Comparison of ENCODE assay signal across 1 cellular context in genomic region chr22:45413368-45414211, GRCh38.
TF ChIP-seq lines count a peak whose summit lies in the region.

RIBC2 (plus strand) TSS chr22:45413693; CDS start chr22:45413887, 194 bp downstream.
SMC1B (minus strand) TSS chr22:45413599; CDS start chr22:45413567, 32 bp downstream.

TF ChIP-seq in HepG2, 621 proteins besides CTCF, POLR2A, EP300 and RAD21 (continued from another document and continues in another):
- TF ChIP-seq ARID4A (CRISPR knock-in tag; IDR thresholded peaks at IDR 0.05; ENCODE audit: borderline replicate concordance): peak; percentile 56; the same call in 1 of the 2 replicates
- peak; percentile 62; the same call in 1 of the 2 replicates for TF ChIP-seq ZMYM4 (CRISPR knock-in tag; IDR thresholded peaks at IDR 0.05)
- peak; percentile 42; the same call in 1 of the 2 replicates for TF ChIP-seq GMEB1 (CRISPR knock-in tag; IDR thresholded peaks at IDR 0.05; ENCODE audit: borderline replicate concordance)
- peak; percentile 20; the same call in 1 of the 2 replicates for TF ChIP-seq ZFP91 (CRISPR knock-in tag; IDR thresholded peaks at IDR 0.05; ENCODE audit: borderline replicate concordance)
- peak; percentile 55; the same call in 1 of the 2 replicates for TF ChIP-seq KDM5B (CRISPR knock-in tag; IDR thresholded peaks at IDR 0.05; ENCODE audit: borderline replicate concordance)
- TF ChIP-seq FOSL2 (CRISPR knock-in tag; IDR thresholded peaks at IDR 0.05): no peak
- peak; percentile 71 for TF ChIP-seq ZNF407 (CRISPR knock-in tag; IDR thresholded peaks at IDR 0.05; ENCODE audit: not compliant biosample characterization)
- no peak for TF ChIP-seq ZNF33A (CRISPR knock-in tag; IDR thresholded peaks at IDR 0.05; ENCODE audit: borderline replicate concordance)
- TF ChIP-seq SALL2 (CRISPR knock-in tag; IDR thresholded peaks at IDR 0.05): 0 out of 2 replicates have a peak, but pooled peaks have one; percentile 23
- peak; percentile 19; the same call in 1 of the 2 replicates for TF ChIP-seq ZFY (CRISPR knock-in tag; IDR thresholded peaks at IDR 0.05)
- TF ChIP-seq KDM3A (CRISPR knock-in tag; IDR thresholded peaks at IDR 0.05; ENCODE audit: low read depth): no peak
- TF ChIP-seq HIVEP1 (CRISPR knock-in tag; IDR thresholded peaks at IDR 0.05): no peak
- no peak for TF ChIP-seq ZNF142 (CRISPR knock-in tag; IDR thresholded peaks at IDR 0.05)
- no peak for TF ChIP-seq ZSCAN22 (CRISPR knock-in tag; IDR thresholded peaks at IDR 0.05)
- TF ChIP-seq ZNF704 (CRISPR knock-in tag; IDR thresholded peaks at IDR 0.05; ENCODE audit: borderline replicate concordance): 0 out of 2 replicates have a peak, but pooled peaks have one; percentile 76
- TF ChIP-seq ZNF784 (CRISPR knock-in tag; IDR thresholded peaks at IDR 0.05; ENCODE audit: borderline replicate concordance): 0 out of 2 replicates have a peak, but pooled peaks have one; percentile 62
- TF ChIP-seq SPEN (CRISPR knock-in tag; IDR thresholded peaks at IDR 0.05; ENCODE audit: low read depth): no peak
- TF ChIP-seq KDM4B (CRISPR knock-in tag; IDR thresholded peaks at IDR 0.05): no peak
- peak; percentile 70 for TF ChIP-seq HNRNPLL (IDR thresholded peaks at IDR 0.05; ENCODE audit: low read depth, low read length, poor library complexity, severe bottlenecking)
- peak; percentile 83 for TF ChIP-seq FOXA3 (CRISPR knock-in tag; IDR thresholded peaks at IDR 0.05)
- peak; percentile 22 for TF ChIP-seq RBM39 (IDR thresholded peaks at IDR 0.05; ENCODE audit: low read depth, low read length, poor library complexity, severe bottlenecking)
